ENCODE assay signal across 27 cellular contexts in the genomic region with DNA sequence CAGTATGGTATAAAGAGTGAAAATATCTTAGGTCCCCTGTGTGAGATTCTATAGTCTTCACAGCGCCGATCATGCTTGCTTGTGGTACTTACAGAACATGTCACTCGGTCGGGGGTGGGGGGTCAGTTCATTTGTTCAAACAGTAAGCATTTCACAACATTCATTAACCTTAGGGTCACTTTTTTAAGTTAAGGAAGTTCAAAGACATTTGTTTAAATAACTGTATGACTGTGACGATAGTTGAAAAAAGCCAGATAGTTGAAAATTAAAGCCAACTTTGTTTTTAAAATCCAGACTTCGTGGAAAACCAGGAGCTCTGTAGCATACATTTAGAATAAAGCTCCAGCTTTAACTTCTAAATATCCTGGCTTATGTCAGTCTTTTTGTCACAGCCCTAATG.
"Had no signal": no experiment of that assay in that cellular context is flagged by ENCODE, and none has a peak within 500 bp of the region (broad histone marks: within the 10 kb centered on the region; RNA-seq: fewer than 3 reads in every experiment).

No MANE protein-coding gene starts in this region.

- H3K27ac Mint-ChIP-seq: activated B cell treated with CpG ODN at 0.5 μM for 24 hours; activated CD4-positive, alpha-beta memory T cell treated with anti-CD3 and anti-CD28 coated beads for 36 hours; activated CD4-positive, alpha-beta T cell treated with anti-CD3 and anti-CD28 coated beads, Interleukin-2, amount 10 ng/mL, durations not matched to agents 7 days and 5 days; activated naive CD4-positive, alpha-beta T cell treated with anti-CD3 and anti-CD28 coated beads for 36 hours; activated naive CD8-positive, alpha-beta T cell; activated T-helper 17 cell treated with anti-CD3 and anti-CD28 coated beads, Interleukin-2, amount 50 U/mL, for 72 hours; T-helper 1 cell treated with Interleukin-12 subunit alpha and Interleukin-12 subunit beta and Interleukin-4 antibody, amounts not matched to agents 30 μg/mL and 1 μg/mL, for 36 hours had no signal

- H3K4me3 Mint-ChIP-seq: activated B cell treated with CpG ODN at 0.5 μM for 24 hours; activated CD4-positive, alpha-beta memory T cell treated with anti-CD3 and anti-CD28 coated beads for 36 hours; activated CD4-positive, alpha-beta T cell treated with anti-CD3 and anti-CD28 coated beads, Interleukin-2, amount 10 ng/mL, durations not matched to agents 7 days and 5 days; activated naive CD4-positive, alpha-beta T cell treated with anti-CD3 and anti-CD28 coated beads for 36 hours; activated naive CD8-positive, alpha-beta T cell; activated T-helper 17 cell treated with anti-CD3 and anti-CD28 coated beads, Interleukin-2, amount 50 U/mL, for 72 hours; brain; central memory CD8-positive, alpha-beta T cell; T-helper 1 cell treated with Interleukin-12 subunit alpha and Interleukin-12 subunit beta and Interleukin-4 antibody, amounts not matched to agents 30 μg/mL and 1 μg/mL, for 36 hours had no signal

- FAIRE-seq: astrocyte, RCC 7860 had no signal

- ATAC-seq: activated T-helper 17 cell treated with anti-CD3 and anti-CD28 coated beads, Interleukin-2, amount 50 U/mL, for 72 hours; PC-3 had no signal

- H3K27me3 Mint-ChIP-seq: activated B cell treated with CpG ODN at 0.5 μM for 24 hours; activated CD4-positive, alpha-beta memory T cell treated with anti-CD3 and anti-CD28 coated beads for 36 hours; activated CD4-positive, alpha-beta T cell treated with anti-CD3 and anti-CD28 coated beads, Interleukin-2, amount 10 ng/mL, durations not matched to agents 7 days and 5 days; activated naive CD8-positive, alpha-beta T cell; activated T-helper 17 cell treated with anti-CD3 and anti-CD28 coated beads, Interleukin-2, amount 50 U/mL, for 72 hours; central memory CD8-positive, alpha-beta T cell had no signal

- H3K9me3 Mint-ChIP-seq: activated B cell treated with CpG ODN at 0.5 μM for 24 hours; activated CD4-positive, alpha-beta memory T cell treated with anti-CD3 and anti-CD28 coated beads for 36 hours; activated CD4-positive, alpha-beta T cell treated with anti-CD3 and anti-CD28 coated beads, Interleukin-2, amount 10 ng/mL, durations not matched to agents 7 days and 5 days; activated naive CD4-positive, alpha-beta T cell treated with anti-CD3 and anti-CD28 coated beads for 36 hours; activated T-helper 17 cell treated with anti-CD3 and anti-CD28 coated beads, Interleukin-2, amount 50 U/mL, for 72 hours; brain; central memory CD8-positive, alpha-beta T cell; T-helper 1 cell treated with Interleukin-12 subunit alpha and Interleukin-12 subunit beta and Interleukin-4 antibody, amounts not matched to agents 30 μg/mL and 1 μg/mL, for 36 hours had no signal

- DNase-seq: activated B cell treated with CpG ODN at 0.5 μM for 24 hours; activated CD4-positive, alpha-beta memory T cell treated with anti-CD3 and anti-CD28 coated beads for 36 hours; activated CD4-positive, alpha-beta T cell treated with anti-CD3 and anti-CD28 coated beads for 1 hour; activated CD4-positive, alpha-beta T cell treated with anti-CD3 and anti-CD28 coated beads, Interleukin-2, amount 10 ng/mL, durations not matched to agents 7 days and 5 days; activated gamma-delta T cell; activated naive CD4-positive, alpha-beta T cell treated with anti-CD3 and anti-CD28 coated beads for 36 hours; activated T-cell treated with anti-CD3 and anti-CD28 coated beads for 4 hours; activated T-cell treated with anti-CD3 and anti-CD28 coated beads, Interleukin-2, amount 50 U/mL, for 48 hours; amygdala; Kasumi-1; KBM-7; NCI-H1048; NCI-H146; NCI-H187 treated with DMSO at 0.1 percent for 48 hours; NCI-H2081 treated with DMSO at 0.1 percent for 48 hours; NCI-H2171 treated with DMSO at 0.1 percent for 48 hours; NCI-H526 treated with DMSO at 0.1 percent for 48 hours; NCI-H82; NK-92 treated with Interleukin-12 subunit alpha and Interleukin-12 subunit beta, amount 100 ng/mL, for 24 hours had no signal

- H3K36me3 Mint-ChIP-seq: activated CD4-positive, alpha-beta memory T cell treated with anti-CD3 and anti-CD28 coated beads for 36 hours; activated naive CD8-positive, alpha-beta T cell; brain had no signal
